ENCODE assay signal across 16 cellular contexts in the genomic region with DNA sequence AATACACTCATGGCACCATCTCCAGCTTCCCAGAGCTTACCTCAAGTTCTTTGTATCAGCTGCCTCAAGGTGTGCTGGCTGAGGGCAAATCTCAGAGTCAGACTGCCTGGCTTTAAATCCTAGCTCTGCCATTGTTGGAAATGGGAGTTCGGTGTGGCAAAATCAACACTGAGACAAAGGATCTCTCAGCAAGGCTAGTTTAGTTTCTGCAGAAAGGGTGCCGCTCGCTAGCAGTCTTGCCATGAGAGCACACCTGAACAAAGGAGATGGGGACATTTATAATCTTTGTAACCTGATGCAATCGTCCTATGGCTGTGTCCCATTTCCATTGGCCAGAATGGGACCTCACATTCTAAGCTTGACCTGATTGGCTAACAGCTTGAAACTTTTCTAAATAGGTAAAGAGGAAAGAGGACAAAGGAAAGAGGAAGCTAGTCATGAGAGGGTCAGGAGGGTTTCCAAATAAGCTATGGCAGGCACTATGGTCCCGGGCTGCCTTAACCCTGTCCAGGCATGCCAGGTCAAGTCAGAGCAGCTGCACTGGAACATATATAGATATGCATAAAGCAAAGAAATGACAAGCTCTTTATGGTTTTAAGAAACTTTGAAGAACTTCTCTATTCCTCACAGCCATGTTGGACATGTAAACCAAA.
"Had no signal": no experiment of that assay in that cellular context is flagged by ENCODE, and none has a peak within 500 bp of the region (broad histone marks: within the 10 kb centered on the region; RNA-seq: fewer than 3 reads in every experiment).

No MANE protein-coding gene starts in this region.

- H3K4me3 Mint-ChIP-seq: activated CD4-positive, alpha-beta memory T cell treated with anti-CD3 and anti-CD28 coated beads, Interleukin-2, amount 10 ng/mL, durations not matched to agents 7 days and 5 days; activated naive CD8-positive, alpha-beta T cell; activated T-cell treated with anti-CD3 and anti-CD28 coated beads, Interleukin-2, amount 50 U/mL, for 4 hours; central memory CD8-positive, alpha-beta T cell; stimulated activated naive CD8-positive, alpha-beta T cell treated with anti-CD3 and anti-CD28 coated beads, Interleukin-15, amount 100 ng/mL, for 72 hours; type B pancreatic cell had no signal

- H3K36me3 Mint-ChIP-seq: type B pancreatic cell had no signal

- ATAC-seq: activated T-cell treated with anti-CD3 and anti-CD28 coated beads, Interleukin-2, amount 50 U/mL, for 4 hours; heart left ventricle; stimulated activated naive CD8-positive, alpha-beta T cell treated with anti-CD3 and anti-CD28 coated beads, Interleukin-15, amount 100 ng/mL, for 72 hours had no signal

- FAIRE-seq: frontal cortex had no signal

- H3K27me3 Mint-ChIP-seq: activated naive CD8-positive, alpha-beta T cell; central memory CD8-positive, alpha-beta T cell had no signal

- H3K4me3 ChIP-seq: heart left ventricle, ovary, sigmoid colon, spleen had no signal

- H3K36me3 ChIP-seq: heart left ventricle, ovary, sigmoid colon, spleen, WERI-Rb-1 had no signal

- DNase-seq: activated CD4-positive, alpha-beta memory T cell treated with anti-CD3 and anti-CD28 coated beads, Interleukin-2, amount 10 ng/mL, durations not matched to agents 7 days and 5 days; activated gamma-delta T cell treated with Interleukin-2 at 50 U/mL for 16 hours; activated T-cell treated with anti-CD3 and anti-CD28 coated beads, Interleukin-2, amount 50 U/mL, for 4 hours; amniotic stem cell; cortex of kidney; effector CD8-positive, alpha-beta T cell; heart left ventricle; ovary; sigmoid colon; spleen; stimulated activated naive CD8-positive, alpha-beta T cell treated with anti-CD3 and anti-CD28 coated beads, Interleukin-15, amount 100 ng/mL, for 72 hours; WERI-Rb-1 had no signal

- H3K27ac Mint-ChIP-seq: activated CD4-positive, alpha-beta memory T cell treated with anti-CD3 and anti-CD28 coated beads, Interleukin-2, amount 10 ng/mL, durations not matched to agents 7 days and 5 days; activated naive CD8-positive, alpha-beta T cell; stimulated activated naive CD8-positive, alpha-beta T cell treated with anti-CD3 and anti-CD28 coated beads, Interleukin-15, amount 100 ng/mL, for 72 hours; type B pancreatic cell had no signal

- H3K27me3 ChIP-seq: ovary had no signal

- H3K27ac ChIP-seq: heart left ventricle, ovary, sigmoid colon, spleen, WERI-Rb-1 had no signal

- H3K9me3 ChIP-seq: sigmoid colon had no signal
